18 cellular contexts compared by ENCODE assay signal in the genomic region with DNA sequence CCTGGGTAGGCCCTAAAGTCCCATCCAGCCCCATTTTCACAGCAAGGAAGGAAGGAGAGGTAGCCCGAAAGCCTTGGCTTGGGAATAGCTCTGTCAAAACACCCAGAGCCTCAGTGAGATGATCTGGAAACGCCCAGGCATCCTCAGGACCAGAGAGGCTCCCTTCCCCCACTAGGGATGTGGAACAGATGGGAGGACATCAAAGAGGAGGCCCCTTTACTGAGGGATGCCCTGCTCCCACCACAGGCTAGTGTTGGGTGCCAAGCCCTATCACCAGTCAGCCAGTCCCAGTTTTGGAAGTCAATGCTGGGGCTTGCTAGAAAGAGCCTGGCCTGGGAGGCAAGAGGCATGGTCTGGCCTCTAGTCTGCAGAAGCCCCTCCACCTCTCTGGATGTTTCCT. TPM values are rescaled to one million over a fixed set of nuclear protein-coding genes. Genes with fewer than 3 reads are reported as not detected.
"Had no signal": no experiment of that assay in that cellular context is flagged by ENCODE, and none has a peak within 500 bp of the region (broad histone marks: within the 10 kb centered on the region; RNA-seq: fewer than 3 reads in every experiment).

No MANE protein-coding gene starts in this region.

- DNase-seq: activated CD4-positive, alpha-beta T cell treated with anti-CD3 and anti-CD28 coated beads for 1 hour; activated naive CD4-positive, alpha-beta T cell treated with Interleukin-2 at 50 U/mL for 16 hours; activated naive CD8-positive, alpha-beta T cell treated with anti-CD3 and anti-CD28 coated beads, Interleukin-2, amount 10 ng/mL, durations not matched to agents 7 days and 5 days; erythroblast; foreskin melanocyte; left lung; mammary epithelial cell; sigmoid colon; stimulated activated CD4-positive, alpha-beta T cell treated with anti-CD3 and anti-CD28 coated beads, Interleukin-4, amount 100 ng/mL, for 4 hours; stimulated activated naive B cell treated with anti-CD40 and anti-IgM and Interleukin-4, amounts not matched to agents 10 μg/mL and 1 μg/mL and 100 μg/mL, for 72 hours; T-helper 1 cell; T1000; thyroid gland had no signal

- H3K4me3 Mint-ChIP-seq: activated naive CD8-positive, alpha-beta T cell treated with anti-CD3 and anti-CD28 coated beads, Interleukin-2, amount 10 ng/mL, durations not matched to agents 7 days and 5 days; central memory CD8-positive, alpha-beta T cell; stimulated activated naive B cell treated with anti-CD40 and anti-IgM and Interleukin-4, amounts not matched to agents 10 μg/mL and 1 μg/mL and 100 μg/mL, for 72 hours had no signal

- H3K9me3 Mint-ChIP-seq: activated naive CD8-positive, alpha-beta T cell treated with anti-CD3 and anti-CD28 coated beads, Interleukin-2, amount 10 ng/mL, durations not matched to agents 7 days and 5 days; central memory CD8-positive, alpha-beta T cell; stimulated activated naive B cell treated with anti-CD40 and anti-IgM and Interleukin-4, amounts not matched to agents 10 μg/mL and 1 μg/mL and 100 μg/mL, for 72 hours had no signal

- H3K27ac Mint-ChIP-seq: activated naive CD8-positive, alpha-beta T cell treated with anti-CD3 and anti-CD28 coated beads, Interleukin-2, amount 10 ng/mL, durations not matched to agents 7 days and 5 days; stimulated activated naive B cell treated with anti-CD40 and anti-IgM and Interleukin-4, amounts not matched to agents 10 μg/mL and 1 μg/mL and 100 μg/mL, for 72 hours had no signal

- H3K36me3 Mint-ChIP-seq: activated naive CD8-positive, alpha-beta T cell treated with anti-CD3 and anti-CD28 coated beads, Interleukin-2, amount 10 ng/mL, durations not matched to agents 7 days and 5 days; stimulated activated naive B cell treated with anti-CD40 and anti-IgM and Interleukin-4, amounts not matched to agents 10 μg/mL and 1 μg/mL and 100 μg/mL, for 72 hours had no signal

- H3K27ac ChIP-seq: coronary artery, left lung, neutrophil, thyroid gland had no signal

- ATAC-seq: left lung had no signal

- H3K4me1 Mint-ChIP-seq: activated naive CD8-positive, alpha-beta T cell treated with anti-CD3 and anti-CD28 coated beads, Interleukin-2, amount 10 ng/mL, durations not matched to agents 7 days and 5 days had no signal

RNA-seq across cellular contexts. Expression of gene TPPP3, which starts 4.7 kb away (rescaled TPM):
- total RNA-seq: activated CD8-positive, alpha-beta memory T cell treated with anti-CD3 and anti-CD28 coated beads for 36 hours; activated naive CD8-positive, alpha-beta T cell treated with anti-CD3 and anti-CD28 coated beads, Interleukin-2, amount 10 ng/mL, durations not matched to agents 7 days and 5 days; mammary epithelial cell had no signal

RNA-seq across cellular contexts. Expression of gene HSD11B2, which starts 42.3 kb away (rescaled TPM):
- total RNA-seq: activated naive CD8-positive, alpha-beta T cell treated with anti-CD3 and anti-CD28 coated beads, Interleukin-2, amount 10 ng/mL, durations not matched to agents 7 days and 5 days; mononuclear cell had no signal
